Comparison of ENCODE assay signal across 1 cellular context in genomic region chr1:162372159-162373071, GRCh38.
A peak's percentile ranks its signal among the peaks of the same experiment; 100 is the strongest.
TF ChIP-seq lines count a peak whose summit lies in the region.

No MANE protein-coding gene starts in this region.

TF ChIP-seq in K562, 482 proteins besides CTCF, POLR2A, EP300 and RAD21 (continued from another document and continues in another):
- TF ChIP-seq ETS1 (conservative IDR thresholded peaks at IDR 0.05; ENCODE audit: control insufficient read depth, low read depth, low read length): peak; percentile 87
- TF ChIP-seq SMARCA4 (IDR thresholded peaks at IDR 0.05): peak; percentile 98
- peak in 1 of 2 experiments; percentile 55 for TF ChIP-seq AFF1 (IDR thresholded peaks at IDR 0.05; ENCODE audit: low read depth in 1 of 2, partially characterized antibody in 2 of 2)
- peak in 1 of 2 experiments; percentile 79; a peak in 2 of 4 replicates for TF ChIP-seq HDAC1 (IDR thresholded peaks at IDR 0.05)
- peak; percentile 99 for TF ChIP-seq ARID1B (IDR thresholded peaks at IDR 0.05)
- TF ChIP-seq FOXA3 (CRISPR knock-in tag; conservative IDR thresholded peaks at IDR 0.05 in 1 of 2, IDR thresholded peaks at IDR 0.05 in 1 of 2): 0 out of 4 replicates have a peak, but pooled peaks of 1 of the 2 experiments have one; percentile 20
- peak; percentile 91 for TF ChIP-seq ZNF766 (CRISPR knock-in tag; conservative IDR thresholded peaks at IDR 0.05)
- TF ChIP-seq NFIC (IDR thresholded peaks at IDR 0.05): peak; percentile 90
- peak in 1 of 2 experiments; percentile 28; a peak in 1 of 4 replicates for TF ChIP-seq MNT (conservative IDR thresholded peaks at IDR 0.05)
- TF ChIP-seq JUN (IDR thresholded peaks at IDR 0.05; ENCODE audit: borderline replicate concordance, low read depth, low read length): 0 out of 2 replicates have a peak, but pooled peaks have one; percentile 46
- TF ChIP-seq JUN (CRISPR knock-in tag; IDR thresholded peaks at IDR 0.05; ENCODE audit: borderline replicate concordance): 0 out of 2 replicates have a peak, but pooled peaks have one; percentile 25
- TF ChIP-seq DMBX1 (CRISPR knock-in tag; IDR thresholded peaks at IDR 0.05; ENCODE audit: borderline replicate concordance): peak; percentile 67
- peak; percentile 82 for TF ChIP-seq MBD2 (IDR thresholded peaks at IDR 0.05; ENCODE audit: borderline replicate concordance, low read depth)
- TF ChIP-seq ZNF449 (CRISPR knock-in tag; IDR thresholded peaks at IDR 0.05): peak; percentile 61; the same call in 1 of the 2 replicates
- no peak for TF ChIP-seq ZNF143 (CRISPR knock-in tag; IDR thresholded peaks at IDR 0.05)
- TF ChIP-seq POLR2B (IDR thresholded peaks at IDR 0.05; ENCODE audit: low read depth, partially characterized antibody): no peak
- TF ChIP-seq NR1H2 (CRISPR knock-in tag; IDR thresholded peaks at IDR 0.05): no peak
- peak; percentile 90 for TF ChIP-seq HMGN3 (IDR thresholded peaks at IDR 0.05; ENCODE audit: borderline replicate concordance, extremely low read depth, insufficient read length, low read depth, low read length)
- TF ChIP-seq BCOR (IDR thresholded peaks at IDR 0.05): peak; percentile 85
- TF ChIP-seq STAT6 (CRISPR knock-in tag; IDR thresholded peaks at IDR 0.05): no peak
- TF ChIP-seq THAP12 (CRISPR knock-in tag; IDR thresholded peaks at IDR 0.05): no peak
- TF ChIP-seq ZNF511 (CRISPR knock-in tag; IDR thresholded peaks at IDR 0.05): peak; percentile 44; the same call in 1 of the 2 replicates
- no peak for TF ChIP-seq TEAD2 (tag; IDR thresholded peaks at IDR 0.05)
- no peak for TF ChIP-seq PHTF2 (CRISPR knock-in tag; IDR thresholded peaks at IDR 0.05)
- no peak for TF ChIP-seq PCBP1 (IDR thresholded peaks at IDR 0.05; ENCODE audit: low read depth, low read length, poor library complexity, severe bottlenecking)
- no peak for TF ChIP-seq TFE3 (CRISPR knock-in tag; IDR thresholded peaks at IDR 0.05)
- no peak for TF ChIP-seq ZNF583 (CRISPR knock-in tag; IDR thresholded peaks at IDR 0.05)
- TF ChIP-seq L3MBTL2 (IDR thresholded peaks at IDR 0.05): peak; percentile 69; the same call in 1 of the 2 replicates
- no peak for TF ChIP-seq ZBTB49 (CRISPR knock-in tag; IDR thresholded peaks at IDR 0.05; ENCODE audit: borderline replicate concordance)
- TF ChIP-seq BRF1 (IDR thresholded peaks at IDR 0.05; ENCODE audit: borderline replicate concordance, extremely low read depth, insufficient read length): no peak
- peak; percentile 84 for TF ChIP-seq SMARCC2 (IDR thresholded peaks at IDR 0.05; ENCODE audit: low read depth)
- peak; percentile 89 for TF ChIP-seq ZNF197 (CRISPR knock-in tag; IDR thresholded peaks at IDR 0.05; ENCODE audit: low read depth)
- no peak for TF ChIP-seq NR4A1 (CRISPR knock-in tag; IDR thresholded peaks at IDR 0.05)
- peak; percentile 70 for TF ChIP-seq NR4A1 (tag; IDR thresholded peaks at IDR 0.05)
- peak; percentile 91 for TF ChIP-seq VEZF1 (CRISPR knock-in tag; IDR thresholded peaks at IDR 0.05)
- no peak for TF ChIP-seq HMG20B (CRISPR knock-in tag; IDR thresholded peaks at IDR 0.05)
- TF ChIP-seq ZKSCAN1 (IDR thresholded peaks at IDR 0.05; ENCODE audit: low read depth, low read length): peak; percentile 46; the same call in 1 of the 2 replicates
- 0 out of 2 replicates have a peak, but pooled peaks have one; percentile 57 for TF ChIP-seq MEF2D (tag; conservative IDR thresholded peaks at IDR 0.05; ENCODE audit: low read depth)
- peak in 1 of 2 experiments; percentile 48 for TF ChIP-seq NCOA2 (IDR thresholded peaks at IDR 0.05; ENCODE audit: partially characterized antibody in 2 of 2)
